ENCODE assay signal across 7 cellular contexts in genomic region chr15:27074179-27074578, GRCh38.
"Had no signal": no experiment of that assay in that cellular context is flagged by ENCODE, and none has a peak within 500 bp of the region (broad histone marks: within the 10 kb centered on the region; RNA-seq: fewer than 3 reads in every experiment).

No MANE protein-coding gene starts in this region.

- H3K27ac ChIP-seq: HL-60, KMS-11 had no signal

- FAIRE-seq: HepG2, HTR-8/SVneo had no signal

- H3K9ac ChIP-seq: KMS-11 had no signal

- H3K4me2 ChIP-seq: KMS-11 had no signal

- ATAC-seq: HepG2 had no signal

- DNase-seq: IMR-90, KBM-7, KG1 had no signal
